Comparison of ENCODE assay signal across 19 cellular contexts in the genomic region with DNA sequence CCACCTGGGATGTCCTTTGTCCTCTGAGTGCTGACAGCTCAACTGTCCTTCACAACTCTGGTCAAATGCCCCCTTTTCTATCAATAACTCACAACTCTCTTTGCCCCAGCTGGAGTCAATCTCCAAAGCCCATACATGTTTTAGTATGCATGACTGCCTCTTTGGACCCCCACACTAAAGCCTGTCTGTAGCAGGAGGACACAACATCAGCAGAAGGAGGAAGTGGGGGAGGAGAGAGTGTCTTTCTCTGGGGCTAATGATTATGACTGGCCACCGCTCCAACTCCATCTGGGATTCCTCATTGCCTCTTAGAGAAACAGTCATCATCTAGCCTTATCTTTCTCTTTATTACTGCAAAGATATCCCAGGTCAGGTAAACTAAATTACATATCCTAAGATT.
DNase-seq lines count a peak whose midpoint lies in the region; ATAC-seq, FAIRE-seq and TF ChIP-seq lines count a peak whose summit lies in the region.
"Had no signal": no experiment of that assay in that cellular context is flagged by ENCODE, and none has a peak within 500 bp of the region (broad histone marks: within the 10 kb centered on the region; RNA-seq: fewer than 3 reads in every experiment).

No MANE protein-coding gene starts in this region.

- no peaks in the 10 kb centered on the region for H3K4me1 Mint-ChIP-seq in activated T-helper 1 cell treated with anti-CD3 and anti-CD28 coated beads, Interleukin-12 subunit alpha, Interleukin-12 subunit beta, Interleukin-2, Interleukin-4 antibody, amounts not matched to agents 30 ng/mL and 10 ng/mL and 1 ng/mL, durations not matched to agents 14 hours and 24 hours and 36 hours (ENCODE audit: low read depth)
- peaks cover 0 to 4% of the 10 kb centered on the region in 2 donors for H3K4me1 Mint-ChIP-seq in stimulated activated naive B cell treated with anti-CD40 and anti-IgM and Interleukin-4, amounts not matched to agents 10 μg/mL and 1 μg/mL and 100 μg/mL, for 72 hours
- H3K4me1 Mint-ChIP-seq in activated CD4-positive, alpha-beta T cell treated with anti-CD3 and anti-CD28 coated beads, Interleukin-2, amount 10 ng/mL, durations not matched to agents 7 days and 5 days = no peaks in the 10 kb centered on the region

- no peak overlapping the region for H2AK5ac ChIP-seq in H1 (ENCODE audit: low read depth, low read length)

- no peak for TF ChIP-seq CTCF in H1 (IDR thresholded peaks at IDR 0.05; ENCODE audit: control extremely low read depth in 1 of 3, insufficient read depth in 1 of 3, low read depth in 1 of 3, low read length in 3 of 3)

- POLR2A ChIA-PET in H1 (lab: Charles Lee; ENCODE audit: partially characterized antibody) = no interaction called here
- POLR2A ChIA-PET in activated CD4-positive, alpha-beta T cell treated with anti-CD3 and anti-CD28 coated beads, Interleukin-2, amount 10 ng/mL, durations not matched to agents 7 days and 5 days (lab: Charles Lee) = no interaction called here

- no peak overlapping the region for H4K5ac ChIP-seq in H1 (ENCODE audit: insufficient read length, low read depth, low read length)

- H4K8ac ChIP-seq in H1 (ENCODE audit: extremely low read depth, insufficient read depth, low read length) = no peak overlapping the region

- H3K36me3 Mint-ChIP-seq in activated T-helper 1 cell treated with anti-CD3 and anti-CD28 coated beads, Interleukin-12 subunit alpha, Interleukin-12 subunit beta, Interleukin-2, Interleukin-4 antibody, amounts not matched to agents 30 ng/mL and 10 ng/mL and 1 ng/mL, durations not matched to agents 14 hours and 24 hours and 36 hours (ENCODE audit: low read depth) = peaks cover 2% of the 10 kb centered on the region
- no peaks in the 10 kb centered on the region for H3K36me3 Mint-ChIP-seq in stimulated activated naive B cell treated with anti-CD40 and anti-IgM and Interleukin-4, amounts not matched to agents 10 μg/mL and 1 μg/mL and 100 μg/mL, for 72 hours
- H3K36me3 Mint-ChIP-seq in activated CD4-positive, alpha-beta T cell treated with anti-CD3 and anti-CD28 coated beads, Interleukin-2, amount 10 ng/mL, durations not matched to agents 7 days and 5 days (ENCODE audit: low read depth) = no peaks in the 10 kb centered on the region

- no peaks in the 10 kb centered on the region for H3K9me3 Mint-ChIP-seq in activated T-helper 1 cell treated with anti-CD3 and anti-CD28 coated beads, Interleukin-12 subunit alpha, Interleukin-12 subunit beta, Interleukin-2, Interleukin-4 antibody, amounts not matched to agents 30 ng/mL and 10 ng/mL and 1 ng/mL, durations not matched to agents 14 hours and 24 hours and 36 hours
- H3K9me3 Mint-ChIP-seq in stimulated activated naive B cell treated with anti-CD40 and anti-IgM and Interleukin-4, amounts not matched to agents 10 μg/mL and 1 μg/mL and 100 μg/mL, for 72 hours = no peaks in the 10 kb centered on the region
- H3K9me3 Mint-ChIP-seq in activated CD4-positive, alpha-beta T cell treated with anti-CD3 and anti-CD28 coated beads, Interleukin-2, amount 10 ng/mL, durations not matched to agents 7 days and 5 days = peaks cover 2% of the 10 kb centered on the region
- H3K9me3 Mint-ChIP-seq: CD4-positive, alpha-beta T cell; GM23338; H9 had no signal

- CTCF ChIA-PET in H1 (lab: Charles Lee; ENCODE audit: partially characterized antibody) = no interaction called here
- CTCF ChIA-PET in activated CD4-positive, alpha-beta T cell treated with anti-CD3 and anti-CD28 coated beads, Interleukin-2, amount 10 ng/mL, durations not matched to agents 7 days and 5 days (lab: Charles Lee) = interaction anchor here (1.3 kb wide), 1 partner anchor 15 kb away, joined by 3 read pairs; no protein-coding TSS in a partner anchor

- WGBS in H1 (ENCODE audit: extremely low coverage in 1 of 2, insufficient coverage in 1 of 2, insufficient read length in 1 of 2, insufficient replicate concordance in 2 of 2, low coverage in 1 of 2, low lambda C conversion rate in 2 of 2, missing lambda C conversion rate in 1 of 2), 2 experiments = 88% methylated on average over 1 of the region's 1 CpG; no CpG with 5 or more reads in 1 of the 2 experiments

- no peaks in the 10 kb centered on the region for H4K20me1 ChIP-seq in H1 (replicated peaks in 1 of 2; ENCODE audit: control insufficient read depth in 1 of 2, insufficient read depth in 2 of 2, low read length in 2 of 2)

- no peak overlapping the region for H3K27ac Mint-ChIP-seq in activated T-helper 1 cell treated with anti-CD3 and anti-CD28 coated beads, Interleukin-12 subunit alpha, Interleukin-12 subunit beta, Interleukin-2, Interleukin-4 antibody, amounts not matched to agents 30 ng/mL and 10 ng/mL and 1 ng/mL, durations not matched to agents 14 hours and 24 hours and 36 hours
- H3K27ac Mint-ChIP-seq in stimulated activated naive B cell treated with anti-CD40 and anti-IgM and Interleukin-4, amounts not matched to agents 10 μg/mL and 1 μg/mL and 100 μg/mL, for 72 hours = no peak overlapping the region
- H3K27ac Mint-ChIP-seq in activated CD4-positive, alpha-beta T cell treated with anti-CD3 and anti-CD28 coated beads, Interleukin-2, amount 10 ng/mL, durations not matched to agents 7 days and 5 days = no peak overlapping the region
- H3K27ac Mint-ChIP-seq: CD4-positive, alpha-beta T cell; GM23338; H9 had no signal

- 0 out of 2 replicates have a peak overlapping the region, but pooled peaks have one; percentile 17 for H2BK20ac ChIP-seq in H1 (ENCODE audit: low read length)

- H3K4me1 ChIP-seq in H1 (replicated peaks in 1 of 4; ENCODE audit: control insufficient read depth in 3 of 4, insufficient read depth in 4 of 4, low read length in 3 of 4) = peaks cover 0 to 8% (median 6%) of the 10 kb centered on the region in 4 experiments; a peak in 5 of 7 replicates

- no peak overlapping the region for H2BK120ac ChIP-seq in H1 (replicated peaks; ENCODE audit: low read depth, low read length)

- H2BK15ac ChIP-seq in H1 (ENCODE audit: low read length) = no peak overlapping the region

- no peak overlapping the region for H3K9ac ChIP-seq in H1 (replicated peaks in 1 of 4; ENCODE audit: extremely low read depth in 1 of 4, low read depth in 3 of 4, low read length in 3 of 4)

- no peak overlapping the region for H3K14ac ChIP-seq in H1 (ENCODE audit: insufficient read length)

- no peak overlapping the region for H3K18ac ChIP-seq in H1 (ENCODE audit: extremely low read depth, low read length)

- H3K27me3 ChIP-seq in H1 (replicated peaks in 1 of 4; ENCODE audit: control insufficient read depth in 3 of 4, extremely low read depth in 1 of 4, insufficient read depth in 3 of 4, low read length in 3 of 4) = no peaks in the 10 kb centered on the region

- H2BK5ac ChIP-seq in H1 (ENCODE audit: low read depth, low read length) = no peak overlapping the region

- H4K91ac ChIP-seq in H1 (replicated peaks; ENCODE audit: insufficient read length, low read length) = no peak overlapping the region

- intact Hi-C loops in activated T-helper 1 cell treated with anti-CD3 and anti-CD28 coated beads, Interleukin-12 subunit alpha, Interleukin-12 subunit beta, Interleukin-2, Interleukin-4 antibody, amounts not matched to agents 30 ng/mL and 10 ng/mL and 1 ng/mL, durations not matched to agents 14 hours and 24 hours and 36 hours (cut with micrococcal nuclease) = no loop called here

- no peak overlapping the region for H3K56ac ChIP-seq in H1 (replicated peaks; ENCODE audit: insufficient read length, low read depth, low read length)

- H3K27me3 Mint-ChIP-seq in activated T-helper 1 cell treated with anti-CD3 and anti-CD28 coated beads, Interleukin-12 subunit alpha, Interleukin-12 subunit beta, Interleukin-2, Interleukin-4 antibody, amounts not matched to agents 30 ng/mL and 10 ng/mL and 1 ng/mL, durations not matched to agents 14 hours and 24 hours and 36 hours (ENCODE audit: insufficient read depth) = peaks cover 5% of the 10 kb centered on the region
- H3K27me3 Mint-ChIP-seq in stimulated activated naive B cell treated with anti-CD40 and anti-IgM and Interleukin-4, amounts not matched to agents 10 μg/mL and 1 μg/mL and 100 μg/mL, for 72 hours = no peaks in the 10 kb centered on the region
- H3K27me3 Mint-ChIP-seq in activated CD4-positive, alpha-beta T cell treated with anti-CD3 and anti-CD28 coated beads, Interleukin-2, amount 10 ng/mL, durations not matched to agents 7 days and 5 days = no peaks in the 10 kb centered on the region
- H3K27me3 Mint-ChIP-seq: CD4-positive, alpha-beta T cell had no signal

- FAIRE-seq in H1 (lab: Jason Lieb, UNC) = no peak
- FAIRE-seq: G401.6, GM12891, HepG2, HTR-8/SVneo had no signal

- H3K27ac ChIP-seq in H1 (ENCODE audit: low read depth, low read length) = no peak overlapping the region

- H3K4me3 ChIP-seq in H1 (ENCODE audit: extremely low read depth in 1 of 4, insufficient read depth in 2 of 4, low read depth in 3 of 4, low read length in 4 of 4) = no peak overlapping the region
- H3K4me3 ChIP-seq: GM23338 had no signal

- peak; percentile 15 for DNase-seq in CMK (ENCODE audit: low read depth)
- DNase-seq in SK-N-DZ (ENCODE audit: low spot score) = peak; percentile 50
- no peak for DNase-seq in H1 (ENCODE audit: low read depth in 1 of 2, low spot score in 2 of 2)
- peak; percentile 36 for DNase-seq in retina
- no peak for DNase-seq in activated T-helper 1 cell treated with anti-CD3 and anti-CD28 coated beads, Interleukin-12 subunit alpha, Interleukin-12 subunit beta, Interleukin-2, Interleukin-4 antibody, amounts not matched to agents 30 ng/mL and 10 ng/mL and 1 ng/mL, durations not matched to agents 14 hours and 24 hours and 36 hours (ENCODE audit: low spot score)
- DNase-seq in stimulated activated naive B cell treated with anti-CD40 and anti-IgM and Interleukin-4, amounts not matched to agents 10 μg/mL and 1 μg/mL and 100 μg/mL, for 72 hours = no peak
- DNase-seq in activated CD4-positive, alpha-beta T cell treated with anti-CD3 and anti-CD28 coated beads, Interleukin-2, amount 10 ng/mL, durations not matched to agents 7 days and 5 days = no peak
- DNase-seq: ACHN; C1 segment of cervical spinal cord; CD4-positive, alpha-beta T cell; DMS153; DMS79 treated with DMSO at 0.1 percent for 48 hours; EL; H9 had no signal

- no peak for TF ChIP-seq POLR2A in H1 (IDR thresholded peaks at IDR 0.05; ENCODE audit: control extremely low read depth in 1 of 2, low read depth in 2 of 2, low read length in 2 of 2)

- no peaks in the 10 kb centered on the region for H3K79me2 ChIP-seq in H1 (ENCODE audit: control insufficient read depth in 1 of 2, insufficient read depth in 2 of 2, low read length in 2 of 2)

- no peaks in the 10 kb centered on the region for H3K9me3 ChIP-seq in H1 (ENCODE audit: insufficient read depth in 2 of 2, low read depth in 1 of 2, low read length in 1 of 2)

- H3K36me3 ChIP-seq in H1 (ENCODE audit: control insufficient read depth in 2 of 4, insufficient read depth in 4 of 4, low read length in 3 of 4) = no peaks in the 10 kb centered on the region

- no peaks in the 10 kb centered on the region for H3K79me1 ChIP-seq in H1 (ENCODE audit: low read depth, low read length)

- H3K4ac ChIP-seq in H1 (replicated peaks; ENCODE audit: insufficient read length, low read depth, low read length) = no peak overlapping the region

- H2BK12ac ChIP-seq in H1 (ENCODE audit: low read depth, low read length) = no peak overlapping the region

- H3K4me2 ChIP-seq in H1 (ENCODE audit: insufficient read depth in 1 of 2, low read depth in 2 of 2, low read length in 2 of 2) = no peak overlapping the region
- H3K4me2 ChIP-seq: GM23338 had no signal

- no peak overlapping the region for H3K23ac ChIP-seq in H1 (ENCODE audit: insufficient read length)

- no peaks in the 10 kb centered on the region; the same call in 1 of the 2 replicates for H3K23me2 ChIP-seq in H1 (ENCODE audit: low read depth, low read length)

- no peak for TF ChIP-seq EP300 in H1 (IDR thresholded peaks at IDR 0.05; ENCODE audit: borderline replicate concordance in 1 of 2, low read depth in 2 of 2, low read length in 2 of 2)

- ATAC-seq in stimulated activated naive B cell treated with anti-CD40 and anti-IgM and Interleukin-4, amounts not matched to agents 10 μg/mL and 1 μg/mL and 100 μg/mL, for 72 hours (replicated peaks) = no peak
- ATAC-seq: GM23338, HepG2 had no signal

- no peak for TF ChIP-seq RAD21 in H1 (IDR thresholded peaks at IDR 0.05 in 1 of 2, conservative IDR thresholded peaks at IDR 0.05 in 1 of 2; ENCODE audit: low read depth in 2 of 2, low read length in 2 of 2)

- no peak overlapping the region for H2AFZ ChIP-seq in H1 (ENCODE audit: low read length)
- H2AFZ ChIP-seq: GM23338 had no signal

- no peak overlapping the region for H3K4me3 Mint-ChIP-seq in activated T-helper 1 cell treated with anti-CD3 and anti-CD28 coated beads, Interleukin-12 subunit alpha, Interleukin-12 subunit beta, Interleukin-2, Interleukin-4 antibody, amounts not matched to agents 30 ng/mL and 10 ng/mL and 1 ng/mL, durations not matched to agents 14 hours and 24 hours and 36 hours
- H3K4me3 Mint-ChIP-seq in stimulated activated naive B cell treated with anti-CD40 and anti-IgM and Interleukin-4, amounts not matched to agents 10 μg/mL and 1 μg/mL and 100 μg/mL, for 72 hours = no peak overlapping the region
- no peak overlapping the region for H3K4me3 Mint-ChIP-seq in activated CD4-positive, alpha-beta T cell treated with anti-CD3 and anti-CD28 coated beads, Interleukin-2, amount 10 ng/mL, durations not matched to agents 7 days and 5 days
- H3K4me3 Mint-ChIP-seq: CD4-positive, alpha-beta T cell; GM23338; H9 had no signal

Comparison
In these comparisons a context has a peak if more than half of its experiments do, and no peak if none do; other contexts are left out.
1. DNase-seq: peak in CMK (single experiment), SK-N-DZ (single experiment) and retina (single experiment); none in H1 (0 of 2), activated T-helper 1 cell treated with anti-CD3 and anti-CD28 coated beads, Interleukin-12 subunit alpha, Interleukin-12 subunit beta, Interleukin-2, Interleukin-4 antibody, amounts not matched to agents 30 ng/mL and 10 ng/mL and 1 ng/mL, durations not matched to agents 14 hours and 24 hours and 36 hours (single experiment), stimulated activated naive B cell treated with anti-CD40 and anti-IgM and Interleukin-4, amounts not matched to agents 10 μg/mL and 1 μg/mL and 100 μg/mL, for 72 hours (single experiment) and activated CD4-positive, alpha-beta T cell treated with anti-CD3 and anti-CD28 coated beads, Interleukin-2, amount 10 ng/mL, durations not matched to agents 7 days and 5 days (single experiment).